29 cellular contexts compared by ENCODE assay signal in the genomic region with DNA sequence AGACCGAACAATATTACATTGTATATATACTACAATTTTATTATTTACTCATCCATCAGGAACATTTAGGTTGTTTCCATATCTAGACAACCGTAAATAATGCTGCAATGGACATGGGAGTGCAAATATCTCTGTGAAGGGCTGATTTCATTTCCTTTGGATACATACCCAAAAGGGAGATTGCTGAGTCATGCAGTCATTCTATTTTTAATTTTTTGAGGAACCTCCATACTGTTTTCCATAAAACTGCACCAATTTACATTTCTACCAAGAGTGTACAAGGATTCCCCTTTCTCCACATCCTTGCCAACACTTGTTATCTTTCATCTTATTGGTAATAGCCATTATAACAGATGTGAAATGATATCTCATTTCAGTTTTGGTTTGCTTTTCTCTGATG.
DNase-seq lines count a peak whose midpoint lies in the region; ATAC-seq and TF ChIP-seq lines count a peak whose summit lies in the region.
"Had no signal": no experiment of that assay in that cellular context is flagged by ENCODE, and none has a peak within 500 bp of the region (broad histone marks: within the 10 kb centered on the region; RNA-seq: fewer than 3 reads in every experiment).

No MANE protein-coding gene starts in this region.

- CTCF ChIA-PET in IMR-90 (lab: Yijun Ruan, JAX), result no interaction called here
- CTCF ChIA-PET in OCI-LY7 (lab: Charles Lee; ENCODE audit: unreplicated experiment), result no interaction called here

- no peak overlapping the region for H2BK5ac ChIP-seq in IMR-90 (ENCODE audit: low read depth, low read length, poor library complexity, severe bottlenecking)

- H3K56ac ChIP-seq in IMR-90 (ENCODE audit: extremely low read depth, insufficient read depth, low read length), result no peak overlapping the region

- POLR2A ChIA-PET in IMR-90 (lab: Charles Lee; ENCODE audit: unreplicated experiment), result no interaction called here
- POLR2A ChIA-PET in OCI-LY7 (lab: Charles Lee), result interaction anchor here (0.7 kb wide), 3 partner anchors 12 to 667 kb away, joined by 3 to 4 read pairs (median 4); no protein-coding TSS in a partner anchor

- no peaks in the 10 kb centered on the region for H3K4me1 ChIP-seq in IMR-90 (ENCODE audit: control insufficient read depth, insufficient read depth, low read length)
- peaks cover 7% of the 10 kb centered on the region for H3K4me1 ChIP-seq in OCI-LY7 (ENCODE audit: insufficient read depth, low read length, poor library complexity, severe bottlenecking)

- no peak overlapping the region for H4K91ac ChIP-seq in IMR-90 (ENCODE audit: insufficient read depth, low read depth, low read length)

- H3K27me3 ChIP-seq in IMR-90 (ENCODE audit: control insufficient read depth, insufficient read depth, low read length), result no peaks in the 10 kb centered on the region
- H3K27me3 ChIP-seq: adrenal gland, dorsolateral prefrontal cortex, ovary had no signal

- no peak for TF ChIP-seq RAD21 in IMR-90 (IDR thresholded peaks at IDR 0.05; ENCODE audit: low read length)

- ATAC-seq in IMR-90 (ENCODE audit: low read depth) (no peak), esophagus mucosa (no peak)
- ATAC-seq: Right ventricle myocardium inferior; SK-N-SH treated with all-trans-retinoic acid at 6 μM for 48 hours; stimulated activated naive B cell treated with anti-CD40 and anti-IgM and Interleukin-4, amounts not matched to agents 10 μg/mL and 1 μg/mL and 100 μg/mL, for 72 hours had no signal

- TF ChIP-seq CTCF in IMR-90 (conservative IDR thresholded peaks at IDR 0.05; ENCODE audit: low read depth, low read length) (no peak), cardiac fibroblast (IDR thresholded peaks at IDR 0.05; ENCODE audit: low read depth, low read length) (no peak), OCI-LY7 (conservative IDR thresholded peaks at IDR 0.05; ENCODE audit: low read length) (no peak)

- no peak overlapping the region for H3K9ac ChIP-seq in IMR-90 (ENCODE audit: low read depth, low read length)

- BruUV-seq in IMR-90 (replicated peaks; lab: Mats Ljungman, UMichigan) (no TSS peak), OCI-LY7 (replicated peaks; lab: Mats Ljungman, UMichigan) (no TSS peak)

- no peaks in the 10 kb centered on the region for H3K79me1 ChIP-seq in IMR-90 (ENCODE audit: low read depth in 1 of 2, low read length in 2 of 2)

- H4K20me1 ChIP-seq in IMR-90 (ENCODE audit: insufficient read depth, low read length), result no peaks in the 10 kb centered on the region
- H4K20me1 ChIP-seq in OCI-LY7 (ENCODE audit: insufficient read depth, low read length), result no peaks in the 10 kb centered on the region

- no peak overlapping the region for H4K5ac ChIP-seq in IMR-90 (ENCODE audit: low read depth, low read length)

- DNase-seq in DMS53 (lab: John Stamatoyannopoulos, UW) (peak; percentile 35), DMS53 treated with DMSO at 0.1 percent for 48 hours (lab: John Stamatoyannopoulos, UW; ENCODE audit: unreplicated experiment) (no peak), IMR-90 (peak; percentile 22), cardiac fibroblast (ENCODE audit: low read depth in 2 of 2) (peak; percentile 48 to 53), lung microvascular endothelial cell (ENCODE audit: low read depth in 2 of 2) (peak; percentile 9 to 40), Kasumi-1 (lab: John Stamatoyannopoulos, UW) (no peak), OCI-LY7 (ENCODE audit: low spot score) (no peak)
- DNase-seq: 8988T; activated CD4-positive, alpha-beta memory T cell treated with anti-CD3 and anti-CD28 coated beads, Interleukin-2, amount 10 ng/mL, durations not matched to agents 7 days and 5 days; activated CD8-positive, alpha-beta memory T cell treated with anti-CD3 and anti-CD28 coated beads, Interleukin-2, amount 50 U/mL, for 4 hours; activated naive CD4-positive, alpha-beta T cell treated with Interleukin-2 at 50 U/mL for 16 hours; adrenal gland; CD4-positive, alpha-beta memory T cell; dorsolateral prefrontal cortex; KG1; mesenchymal stem cell; NCI-H1417 treated with DMSO at 0.1 percent for 48 hours; NCI-H524; nephron progenitor cell; NK-92 treated with Interleukin-12 subunit alpha and Interleukin-12 subunit beta, amount 100 ng/mL, for 24 hours; ovary; PC-9; small intestine; stimulated activated naive B cell treated with anti-CD40 and anti-IgM and Interleukin-4, amounts not matched to agents 10 μg/mL and 1 μg/mL and 100 μg/mL, for 72 hours; substantia nigra; T-helper 2 cell had no signal

- H3K79me2 ChIP-seq in OCI-LY7 (ENCODE audit: insufficient read depth, low read depth, low read length), result no peaks in the 10 kb centered on the region

- no peak overlapping the region for H2BK20ac ChIP-seq in IMR-90 (ENCODE audit: low read depth, low read length)

- no peak for TF ChIP-seq POLR2A in IMR-90 (IDR thresholded peaks at IDR 0.05; ENCODE audit: low read depth, low read length)

- H3K36me3 ChIP-seq in IMR-90 (ENCODE audit: control insufficient read depth, insufficient read depth, low read length) (no peaks in the 10 kb centered on the region), OCI-LY7 (ENCODE audit: insufficient read depth, low read length) (no peaks in the 10 kb centered on the region)
- H3K36me3 ChIP-seq: adrenal gland, ovary had no signal

- no peak overlapping the region for H2BK15ac ChIP-seq in IMR-90 (ENCODE audit: low read depth, low read length)

- in situ Hi-C loops in IMR-90 (cut with MboI; ENCODE audit: low sequenced_read_pairs), result loop anchor here (10.0 kb wide), 1 partner anchor 679 kb away; no protein-coding TSS in a partner anchor

- H3K9me2 ChIP-seq in OCI-LY7 (ENCODE audit: insufficient read depth, low read length), result no peaks in the 10 kb centered on the region

- no CpG with 5 or more reads among the region's 2 CpGs for WGBS in IMR-90 (ENCODE audit: extremely low coverage in 2 of 2, insufficient read length in 1 of 2), 2 experiments

- H3K27ac ChIP-seq in IMR-90 (ENCODE audit: insufficient read depth, low read length), result no peak overlapping the region
- H3K27ac ChIP-seq in OCI-LY7 (ENCODE audit: low read depth, low read length, poor library complexity, severe bottlenecking), result no peak overlapping the region
- H3K27ac ChIP-seq: adrenal gland, dorsolateral prefrontal cortex, ovary, PC-9 had no signal

- H3K23ac ChIP-seq in IMR-90 (ENCODE audit: low read depth, low read length), result no peak overlapping the region

- H2AK5ac ChIP-seq in IMR-90 (ENCODE audit: low read depth, low read length), result no peak overlapping the region

- no peak overlapping the region for H2BK120ac ChIP-seq in IMR-90 (ENCODE audit: low read depth, low read length)

- H3K9me3 ChIP-seq in IMR-90 (ENCODE audit: control insufficient read depth, insufficient read depth, low read length), result no peaks in the 10 kb centered on the region
- H3K9me3 ChIP-seq in OCI-LY7 (ENCODE audit: low read length), result no peaks in the 10 kb centered on the region
- H3K9me3 ChIP-seq: ovary had no signal

- dilution Hi-C loops in IMR-90 (cut with HindIII; ENCODE audit: low sequenced_read_pairs, unreplicated experiment), result no loop called here

- intact Hi-C loops in IMR-90 (cut with micrococcal nuclease), result no loop called here
- intact Hi-C loops in OCI-LY7 (cut with micrococcal nuclease; ENCODE audit: unreplicated experiment), result no loop called here

- no peak overlapping the region for H3K18ac ChIP-seq in IMR-90 (ENCODE audit: low read depth, low read length)

- no peak overlapping the region for H3K4ac ChIP-seq in IMR-90 (ENCODE audit: low read depth, low read length)

- no peak overlapping the region for H3K4me2 ChIP-seq in IMR-90 (ENCODE audit: low read depth, low read length)
- H3K4me2 ChIP-seq in OCI-LY7 (ENCODE audit: low read length), result no peak overlapping the region
- H3K4me2 ChIP-seq: PC-9 had no signal

- H3K14ac ChIP-seq in IMR-90 (replicated peaks; ENCODE audit: low read depth, low read length), result no peak overlapping the region

- H3K4me3 ChIP-seq in IMR-90 (ENCODE audit: insufficient read depth, low read depth, low read length), result no peak overlapping the region
- H3K4me3 ChIP-seq in cardiac fibroblast (replicated peaks in 1 of 2; ENCODE audit: low read depth in 2 of 2, low read length in 2 of 2), result no peak overlapping the region
- no peak overlapping the region for H3K4me3 ChIP-seq in OCI-LY7 (ENCODE audit: low read depth, low read length, poor library complexity, severe bottlenecking)
- H3K4me3 ChIP-seq: adrenal gland, dorsolateral prefrontal cortex, ovary, PC-9 had no signal

- H2AFZ ChIP-seq in IMR-90 (replicated peaks; ENCODE audit: low read length, poor library complexity), result no peak overlapping the region
- H2AFZ ChIP-seq in OCI-LY7 (ENCODE audit: low read length), result no peak overlapping the region
- H2AFZ ChIP-seq: PC-9 had no signal

- no peak overlapping the region for H4K8ac ChIP-seq in IMR-90 (ENCODE audit: low read depth in 2 of 2, low read length in 2 of 2)

- no peaks in the 10 kb centered on the region for H3K9me1 ChIP-seq in IMR-90 (ENCODE audit: insufficient read depth, low read length)

- no peak overlapping the region for H2AK9ac ChIP-seq in IMR-90 (replicated peaks; ENCODE audit: low read depth, low read length, poor library complexity)

TF ChIP-seq in IMR-90, 13 proteins besides CTCF, POLR2A, EP300 and RAD21:
- TF ChIP-seq NFE2L2 (IDR thresholded peaks at IDR 0.05; ENCODE audit: low read depth, low read length) (peak; percentile 91), FOS (IDR thresholded peaks at IDR 0.05; ENCODE audit: low read depth, low read length) (no peak), MAFK (IDR thresholded peaks at IDR 0.05; ENCODE audit: low read depth, low read length) (peak; percentile 20; the same call in 1 of the 2 replicates)

Comparison
In these comparisons a context has a peak if more than half of its experiments do, and no peak if none do; other contexts are left out.
1. DNase-seq: peak in DMS53 (single experiment), IMR-90 (single experiment), cardiac fibroblast (2 of 2) and lung microvascular endothelial cell (2 of 2); none in DMS53 treated with DMSO at 0.1 percent for 48 hours (single experiment), Kasumi-1 (0 of 2) and OCI-LY7 (single experiment).